Comparison of ENCODE assay signal across 1 cellular context in the genomic region with DNA sequence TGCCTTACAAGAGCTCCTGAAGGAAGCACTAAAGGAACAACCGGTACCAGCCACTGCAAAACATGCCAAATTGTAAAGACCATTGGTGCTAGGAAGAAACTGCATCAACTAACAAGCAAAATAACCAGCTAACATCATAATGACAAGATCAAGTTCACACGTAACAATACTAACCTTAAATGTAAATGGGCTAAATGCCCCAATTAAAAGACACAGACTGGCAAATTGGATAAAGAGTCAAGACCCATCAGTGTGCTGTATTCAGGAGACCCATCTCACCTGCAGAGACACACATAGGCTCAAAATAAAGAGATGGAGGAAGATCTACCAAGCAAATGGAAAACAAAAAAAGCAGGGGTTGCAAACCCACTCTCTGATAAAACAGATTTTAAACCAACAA. TPM values are rescaled to one million over a fixed set of nuclear protein-coding genes. Genes with fewer than 3 reads are reported as not detected.
"Had no signal": no experiment of that assay in that cellular context is flagged by ENCODE, and none has a peak within 500 bp of the region (broad histone marks: within the 10 kb centered on the region; RNA-seq: fewer than 3 reads in every experiment).

No MANE protein-coding gene starts in this region.

RNA-seq across cellular contexts. Expression of gene ANXA2R, which starts 15.0 kb away (rescaled TPM):
- polyA plus RNA-seq: neural cell had no signal
